10 cellular contexts compared by ENCODE assay signal in the genomic region with DNA sequence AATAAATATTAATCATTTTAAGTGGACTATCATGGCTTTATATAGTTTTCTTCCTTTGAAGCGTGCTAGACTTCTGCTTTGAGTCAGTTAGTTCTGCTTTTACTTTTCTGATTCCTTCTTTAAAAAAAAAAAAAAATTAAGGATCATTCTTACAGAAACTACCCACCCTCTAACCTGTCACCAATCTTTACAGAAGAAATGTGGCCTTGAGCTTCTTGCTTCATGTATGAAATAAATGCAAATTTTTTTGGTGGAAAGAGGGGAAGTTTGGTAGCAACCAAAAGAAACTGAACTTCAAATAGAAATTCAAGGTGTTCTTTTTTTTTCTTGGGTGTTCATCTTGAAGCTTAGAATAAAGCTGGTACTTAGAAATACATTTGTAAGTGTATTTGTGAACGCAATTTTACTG. TPM values are rescaled to one million over a fixed set of nuclear protein-coding genes. Genes with fewer than 3 reads are reported as not detected.
DNase-seq lines count a peak whose midpoint lies in the region; ATAC-seq and TF ChIP-seq lines count a peak whose summit lies in the region.
"Had no signal": no experiment of that assay in that cellular context is flagged by ENCODE, and none has a peak within 500 bp of the region (broad histone marks: within the 10 kb centered on the region; RNA-seq: fewer than 3 reads in every experiment).

No MANE protein-coding gene starts in this region.

- no peak for TF ChIP-seq POLR2A in uterus (IDR thresholded peaks at IDR 0.05)

- CTCF ChIA-PET in activated CD8-positive, alpha-beta T cell treated with anti-CD3 and anti-CD28 coated beads for 36 hours (lab: Charles Lee): interaction anchor here (0.6 to 2.2 kb wide), 4 partner anchors 8 to 102 kb away, joined by 3 to 9 read pairs (median 4); no protein-coding TSS in a partner anchor
- CTCF ChIA-PET in naive thymus-derived CD4-positive, alpha-beta T cell (lab: Charles Lee): interaction anchor here (0.6 to 2.3 kb wide), 4 partner anchors 10 to 53 kb away, joined by 3 to 12 read pairs (median 3); no protein-coding TSS in a partner anchor

- H3K9me2 ChIP-seq in DOHH2 (replicated peaks; ENCODE audit: control insufficient read depth, low read length): no peaks in the 10 kb centered on the region

- peak overlapping the region; percentile 92 for H3K27ac Mint-ChIP-seq in activated CD8-positive, alpha-beta T cell treated with anti-CD3 and anti-CD28 coated beads for 36 hours
- peak overlapping the region; percentile 90 to 98 (median 95) for H3K27ac Mint-ChIP-seq in naive thymus-derived CD4-positive, alpha-beta T cell

- intact Hi-C loops in activated CD8-positive, alpha-beta T cell treated with anti-CD3 and anti-CD28 coated beads for 36 hours (cut with micrococcal nuclease): loop anchor here (5.0 kb wide), 1 partner anchor 173 kb away; no protein-coding TSS in a partner anchor
- intact Hi-C loops in naive thymus-derived CD4-positive, alpha-beta T cell (cut with micrococcal nuclease): loop anchor here (5.0 to 10.0 kb wide), 3 partner anchors 224 to 1924 kb away; a partner anchor contains a TSS
- intact Hi-C loops in uterus (cut with DNase I; ENCODE audit: low total_unique reads): no loop called here

- peak overlapping the region; percentile 97 for H3K27ac ChIP-seq in DOHH2 (ENCODE audit: low read depth, low read length)
- H3K27ac ChIP-seq in naive thymus-derived CD4-positive, alpha-beta T cell (ENCODE audit: low read depth, low read length): peak overlapping the region; percentile 90
- peak overlapping the region in 1 of 2 donors; percentile 76 for H3K27ac ChIP-seq in uterus

- no peaks in the 10 kb centered on the region for H4K20me1 ChIP-seq in DOHH2 (ENCODE audit: control insufficient read depth, insufficient read depth, low read depth, low read length)

- H3K4me2 ChIP-seq in DOHH2 (ENCODE audit: low read length): peak overlapping the region; percentile 88

- ATAC-seq in HG03196 (IDR thresholded peaks at IDR 0.05; ENCODE audit: unreplicated experiment): peak; percentile 32
- peak; percentile 10 for ATAC-seq in activated CD8-positive, alpha-beta T cell treated with anti-CD3 and anti-CD28 coated beads for 36 hours
- peak; percentile 12 for ATAC-seq in naive thymus-derived CD4-positive, alpha-beta T cell
- ATAC-seq in HG02840 (IDR thresholded peaks at IDR 0.05; ENCODE audit: low FRiP score, unreplicated experiment): no peak
- ATAC-seq in GM18519 (IDR thresholded peaks at IDR 0.05; ENCODE audit: low FRiP score, unreplicated experiment): no peak

- peak overlapping the region; percentile 75 for H3K4me3 Mint-ChIP-seq in activated CD8-positive, alpha-beta T cell treated with anti-CD3 and anti-CD28 coated beads for 36 hours
- H3K4me3 Mint-ChIP-seq in naive thymus-derived CD4-positive, alpha-beta T cell: peak overlapping the region; percentile 78 to 96 (median 89)

- H3K27me3 Mint-ChIP-seq in activated CD8-positive, alpha-beta T cell treated with anti-CD3 and anti-CD28 coated beads for 36 hours: no peaks in the 10 kb centered on the region
- no peaks in the 10 kb centered on the region for H3K27me3 Mint-ChIP-seq in naive thymus-derived CD4-positive, alpha-beta T cell

- TF ChIP-seq CTCF in DOHH2 (IDR thresholded peaks at IDR 0.05; ENCODE audit: low read depth, low read length, poor library complexity, severe bottlenecking) (no peak), uterus (IDR thresholded peaks at IDR 0.05) (no peak)
- no peak for TF ChIP-seq CTCF in activated CD8-positive, alpha-beta T cell treated with anti-CD3 and anti-CD28 coated beads for 36 hours (IDR thresholded peaks at IDR 0.05)

- H3K79me2 ChIP-seq in DOHH2 (ENCODE audit: control insufficient read depth, low read length): peaks cover 89% of the 10 kb centered on the region

- H3K4me1 ChIP-seq in DOHH2 (ENCODE audit: control insufficient read depth, low read length) (peaks cover 62% of the 10 kb centered on the region), uterus (no peaks in the 10 kb centered on the region)
- H3K4me1 ChIP-seq in naive thymus-derived CD4-positive, alpha-beta T cell (ENCODE audit: control insufficient read depth in 2 of 2, insufficient read depth in 2 of 2, low read length in 2 of 2): peaks cover 31 to 50% of the 10 kb centered on the region in 2 donors

- H3K36me3 ChIP-seq in DOHH2 (ENCODE audit: control insufficient read depth, low read length): peaks cover 72% of the 10 kb centered on the region
- H3K36me3 ChIP-seq in naive thymus-derived CD4-positive, alpha-beta T cell (ENCODE audit: control insufficient read depth in 2 of 3, insufficient read depth in 3 of 3, low read length in 3 of 3): no peaks in the 10 kb centered on the region
- no peaks in the 10 kb centered on the region for H3K36me3 ChIP-seq in uterus

- H3K36me3 Mint-ChIP-seq in activated CD8-positive, alpha-beta T cell treated with anti-CD3 and anti-CD28 coated beads for 36 hours (ENCODE audit: low read depth): peaks cover 31% of the 10 kb centered on the region
- H3K36me3 Mint-ChIP-seq in naive thymus-derived CD4-positive, alpha-beta T cell: peaks cover 3 to 25% (median 8%) of the 10 kb centered on the region in 5 donors

- DNase-seq in activated CD8-positive, alpha-beta T cell treated with anti-CD3 and anti-CD28 coated beads for 36 hours: no peak
- DNase-seq in naive thymus-derived CD4-positive, alpha-beta T cell: peak in 7 of 9 donors; percentile 33 to 62 (median 52)
- DNase-seq in uterus: no peak
- DNase-seq in C1 segment of cervical spinal cord (lab: John Stamatoyannopoulos, UW): no peak

- H3K9me3 ChIP-seq in DOHH2 (ENCODE audit: control insufficient read depth, insufficient read depth, low read length) (no peaks in the 10 kb centered on the region), uterus (no peaks in the 10 kb centered on the region)
- no peaks in the 10 kb centered on the region for H3K9me3 ChIP-seq in naive thymus-derived CD4-positive, alpha-beta T cell (ENCODE audit: control insufficient read depth in 2 of 3, low read length in 3 of 3)

- H3K27me3 ChIP-seq in DOHH2 (ENCODE audit: control insufficient read depth, low read length) (no peaks in the 10 kb centered on the region), uterus (no peaks in the 10 kb centered on the region)
- no peaks in the 10 kb centered on the region for H3K27me3 ChIP-seq in naive thymus-derived CD4-positive, alpha-beta T cell (ENCODE audit: control insufficient read depth in 2 of 2, insufficient read depth in 2 of 2, low read length in 2 of 2)

- H3K4me3 ChIP-seq in DOHH2 (ENCODE audit: low read length) (peak overlapping the region; percentile 80), uterus (peak overlapping the region in 1 of 2 donors; percentile 22)
- H3K4me3 ChIP-seq in naive thymus-derived CD4-positive, alpha-beta T cell (ENCODE audit: low read length): peak overlapping the region; percentile 66

- peaks cover 2% of the 10 kb centered on the region for H3K9me3 Mint-ChIP-seq in activated CD8-positive, alpha-beta T cell treated with anti-CD3 and anti-CD28 coated beads for 36 hours
- peaks cover 0 to 3% (median 0%) of the 10 kb centered on the region in 11 donors for H3K9me3 Mint-ChIP-seq in naive thymus-derived CD4-positive, alpha-beta T cell

- POLR2A ChIA-PET in activated CD8-positive, alpha-beta T cell treated with anti-CD3 and anti-CD28 coated beads for 36 hours (lab: Charles Lee): interaction anchor here (1.0 to 5.5 kb wide), 2 partner anchors 10 to 493 kb away, joined by 3 to 114 read pairs; a partner anchor contains a TSS
- POLR2A ChIA-PET in naive thymus-derived CD4-positive, alpha-beta T cell (lab: Charles Lee): interaction anchor here (0.6 to 4.8 kb wide), 13 partner anchors 7 to 346 kb away, joined by 3 to 73 read pairs (median 4); a partner anchor contains a TSS

- H3F3A ChIP-seq in DOHH2 (ENCODE audit: control insufficient read depth, insufficient read depth): peaks cover 42% of the 10 kb centered on the region

- H3K4me1 Mint-ChIP-seq in activated CD8-positive, alpha-beta T cell treated with anti-CD3 and anti-CD28 coated beads for 36 hours (ENCODE audit: low read depth): peaks cover 38% of the 10 kb centered on the region
- peaks cover 34 to 62% (median 53%) of the 10 kb centered on the region in 7 donors for H3K4me1 Mint-ChIP-seq in naive thymus-derived CD4-positive, alpha-beta T cell

RNA-seq across cellular contexts. Expression of a gene that starts 2.2 kb away (rescaled TPM):
- 10 to 100 TPM; 31.7 to 37.0 TPM for total RNA-seq in activated CD8-positive, alpha-beta T cell treated with anti-CD3 and anti-CD28 coated beads for 36 hours
- 100 to 1,000 TPM in 2 of 5 experiments, 10 to 100 TPM in 3; 40.9 to 134 (median 60.2) TPM for total RNA-seq in naive thymus-derived CD4-positive, alpha-beta T cell
- 10 to 100 TPM; 61.1 to 68.3 TPM for polyA plus RNA-seq in naive thymus-derived CD4-positive, alpha-beta T cell
- 10 to 100 TPM in 2 of 4 donors, 1 to 10 TPM in 2; 2.0 to 17.9 (median 7.2) TPM for total RNA-seq in uterus
- total RNA-seq: osteocyte had no signal

RNA-seq across cellular contexts. Expression of a gene that starts 5.4 kb away (rescaled TPM):
- 10 to 100 TPM; 15.0 to 16.4 TPM for total RNA-seq in activated CD8-positive, alpha-beta T cell treated with anti-CD3 and anti-CD28 coated beads for 36 hours
- 100 to 1,000 TPM in 3 of 5 experiments, 10 to 100 TPM in 2; 57.8 to 154 (median 134) TPM for total RNA-seq in naive thymus-derived CD4-positive, alpha-beta T cell
- polyA plus RNA-seq in naive thymus-derived CD4-positive, alpha-beta T cell: 10 to 100 TPM; 80.4 to 84.4 TPM
- total RNA-seq in uterus: 1 to 10 TPM in 3 of 4 donors, under 1 TPM in 1; 0.76 to 9.1 (median 2.9) TPM
- total RNA-seq: osteocyte, SK-MEL-5 had no signal

RNA-seq across cellular contexts. Expression of a gene that starts 22.2 kb away (rescaled TPM):
- total RNA-seq in activated CD8-positive, alpha-beta T cell treated with anti-CD3 and anti-CD28 coated beads for 36 hours: under 1 TPM; 0.11 to 0.18 TPM
- 1 to 10 TPM in 1 of 5 experiments, under 1 TPM in 4; 0.41 to 1.0 (median 0.81) TPM for total RNA-seq in naive thymus-derived CD4-positive, alpha-beta T cell
- polyA plus RNA-seq in naive thymus-derived CD4-positive, alpha-beta T cell: not detected
- 1 to 10 TPM in 1 of 4 donors, under 1 TPM in 1, not detected in 2; 0.51 to 1.0 TPM for total RNA-seq in uterus
- total RNA-seq: osteocyte had no signal

Comparison
In these comparisons a context has a peak if more than half of its experiments do, and no peak if none do; other contexts are left out.
1. ATAC-seq: peak in HG03196 (single experiment), activated CD8-positive, alpha-beta T cell treated with anti-CD3 and anti-CD28 coated beads for 36 hours (single experiment) and naive thymus-derived CD4-positive, alpha-beta T cell (single experiment); none in HG02840 (single experiment) and GM18519 (single experiment).
2. DNase-seq: peak in naive thymus-derived CD4-positive, alpha-beta T cell (7 of 9); none in activated CD8-positive, alpha-beta T cell treated with anti-CD3 and anti-CD28 coated beads for 36 hours (single experiment), uterus (0 of 2) and C1 segment of cervical spinal cord (0 of 14).